ENCODE assay signal across 23 cellular contexts in genomic region chr2:58798787-58799186, GRCh38.
DNase-seq lines count a peak whose midpoint lies in the region; ATAC-seq, FAIRE-seq and TF ChIP-seq lines count a peak whose summit lies in the region.
"Had no signal": no experiment of that assay in that cellular context is flagged by ENCODE, and none has a peak within 500 bp of the region (broad histone marks: within the 10 kb centered on the region; RNA-seq: fewer than 3 reads in every experiment).

No MANE protein-coding gene starts in this region.

- peaks cover 11% of the 10 kb centered on the region for H3K4me1 Mint-ChIP-seq in glutamatergic neuron (ENCODE audit: low read depth, unreplicated experiment)
- H3K4me1 Mint-ChIP-seq in naive thymus-derived CD4-positive, alpha-beta T cell: no peaks in the 10 kb centered on the region
- H3K4me1 Mint-ChIP-seq: CD4-positive, CD25-positive, alpha-beta regulatory T cell had no signal

- DNase-seq in NCI-H1092 treated with DMSO at 0.1 percent for 48 hours (lab: John Stamatoyannopoulos, UW) (peak; percentile 2), NCI-H1092 (lab: John Stamatoyannopoulos, UW) (no peak), HTR-8/SVneo (ENCODE audit: insufficient read length, low spot score) (no peak), NCI-H446 (lab: John Stamatoyannopoulos, UW) (peak; percentile 52 to 81), glutamatergic neuron (peak; percentile 20), NCI-H2227 (lab: John Stamatoyannopoulos, UW; ENCODE audit: unreplicated experiment) (no peak)
- no peak for DNase-seq in naive thymus-derived CD4-positive, alpha-beta T cell
- DNase-seq: 8988T; ACHN; CD4-positive, CD25-positive, alpha-beta regulatory T cell; DMS153; DND-41; NCI-H1694 treated with DMSO at 0.1 percent for 48 hours; NCI-H226; NCI-H526; SK-N-SH; SW 1271 had no signal

- no peak for ATAC-seq in GM21619 (IDR thresholded peaks at IDR 0.05; ENCODE audit: unreplicated experiment)
- ATAC-seq in naive thymus-derived CD4-positive, alpha-beta T cell: no peak

- no peaks in the 10 kb centered on the region for H3K27me3 Mint-ChIP-seq in glutamatergic neuron (ENCODE audit: unreplicated experiment)
- H3K27me3 Mint-ChIP-seq in naive thymus-derived CD4-positive, alpha-beta T cell: no peaks in the 10 kb centered on the region
- H3K27me3 Mint-ChIP-seq: CD4-positive, CD25-positive, alpha-beta regulatory T cell had no signal

- H3K27ac Mint-ChIP-seq in glutamatergic neuron (ENCODE audit: unreplicated experiment): peak overlapping the region; percentile 74
- H3K27ac Mint-ChIP-seq in naive thymus-derived CD4-positive, alpha-beta T cell: no peak overlapping the region
- H3K27ac Mint-ChIP-seq: T-helper 1 cell treated with Interleukin-12 subunit alpha and Interleukin-12 subunit beta and Interleukin-4 antibody, amounts not matched to agents 30 μg/mL and 1 μg/mL, for 36 hours had no signal

- H3K4me3 ChIP-seq in naive thymus-derived CD4-positive, alpha-beta T cell (ENCODE audit: low read length): no peak overlapping the region

- H3K4me1 ChIP-seq in naive thymus-derived CD4-positive, alpha-beta T cell (ENCODE audit: control insufficient read depth in 2 of 2, insufficient read depth in 2 of 2, low read length in 2 of 2): no peaks in the 10 kb centered on the region

- intact Hi-C loops in naive thymus-derived CD4-positive, alpha-beta T cell (cut with micrococcal nuclease): no loop called here

- POLR2A ChIA-PET in naive thymus-derived CD4-positive, alpha-beta T cell (lab: Charles Lee): no interaction called here

- TF ChIP-seq CTCF in glutamatergic neuron (IDR thresholded peaks at IDR 0.05; ENCODE audit: partially characterized antibody, unreplicated experiment): no peak

- H3K27me3 ChIP-seq in naive thymus-derived CD4-positive, alpha-beta T cell (ENCODE audit: control insufficient read depth in 2 of 2, insufficient read depth in 2 of 2, low read length in 2 of 2): no peaks in the 10 kb centered on the region

- no peaks in the 10 kb centered on the region for H3K36me3 ChIP-seq in naive thymus-derived CD4-positive, alpha-beta T cell (ENCODE audit: control insufficient read depth in 2 of 3, insufficient read depth in 3 of 3, low read length in 3 of 3)

- CTCF ChIA-PET in naive thymus-derived CD4-positive, alpha-beta T cell (lab: Charles Lee): no interaction called here

- H3K9me3 ChIP-seq in naive thymus-derived CD4-positive, alpha-beta T cell (ENCODE audit: control insufficient read depth in 2 of 3, low read length in 3 of 3): no peaks in the 10 kb centered on the region
- H3K9me3 ChIP-seq: SK-N-SH had no signal

- peak; percentile 4 for FAIRE-seq in HTR-8/SVneo (lab: Jason Lieb, UNC)
- FAIRE-seq: GM19239, H54, RCC 7860 had no signal

- H3K36me3 Mint-ChIP-seq in glutamatergic neuron (ENCODE audit: unreplicated experiment): no peaks in the 10 kb centered on the region
- H3K36me3 Mint-ChIP-seq in naive thymus-derived CD4-positive, alpha-beta T cell: no peaks in the 10 kb centered on the region
- H3K36me3 Mint-ChIP-seq: CD4-positive, CD25-positive, alpha-beta regulatory T cell had no signal

- peaks cover 4% of the 10 kb centered on the region for H3K9me3 Mint-ChIP-seq in glutamatergic neuron (ENCODE audit: unreplicated experiment)
- peaks cover 0 to under 1% (median 0%) of the 10 kb centered on the region in 11 donors for H3K9me3 Mint-ChIP-seq in naive thymus-derived CD4-positive, alpha-beta T cell
- H3K9me3 Mint-ChIP-seq: T-helper 1 cell treated with Interleukin-12 subunit alpha and Interleukin-12 subunit beta and Interleukin-4 antibody, amounts not matched to agents 30 μg/mL and 1 μg/mL, for 36 hours had no signal

- no peak overlapping the region for H3K27ac ChIP-seq in naive thymus-derived CD4-positive, alpha-beta T cell (ENCODE audit: low read depth, low read length)
- H3K27ac ChIP-seq: HL-60 had no signal

- H3K4me3 Mint-ChIP-seq in glutamatergic neuron (ENCODE audit: unreplicated experiment): peak overlapping the region; percentile 2
- no peak overlapping the region for H3K4me3 Mint-ChIP-seq in naive thymus-derived CD4-positive, alpha-beta T cell
- H3K4me3 Mint-ChIP-seq: CD4-positive, CD25-positive, alpha-beta regulatory T cell; T-helper 1 cell treated with Interleukin-12 subunit alpha and Interleukin-12 subunit beta and Interleukin-4 antibody, amounts not matched to agents 30 μg/mL and 1 μg/mL, for 36 hours had no signal

Comparison
In these comparisons a context has a peak if more than half of its experiments do, and no peak if none do; other contexts are left out.
1. DNase-seq: peak in NCI-H1092 treated with DMSO at 0.1 percent for 48 hours (single experiment), NCI-H446 (2 of 2) and glutamatergic neuron (single experiment); none in NCI-H1092 (single experiment), HTR-8/SVneo (single experiment), naive thymus-derived CD4-positive, alpha-beta T cell (0 of 9) and NCI-H2227 (single experiment).